20 cellular contexts compared by ENCODE assay signal in genomic region chr17:81277938-81278693, GRCh38. TPM values are rescaled to one million over a fixed set of nuclear protein-coding genes. Genes with fewer than 3 reads are reported as not detected.
DNase-seq lines count a peak whose midpoint lies in the region; ATAC-seq and TF ChIP-seq lines count a peak whose summit lies in the region.
"Had no signal": no experiment of that assay in that cellular context is flagged by ENCODE, and none has a peak within 500 bp of the region (broad histone marks: within the 10 kb centered on the region; RNA-seq: fewer than 3 reads in every experiment).

No MANE protein-coding gene starts in this region.

- no peak overlapping the region for H3K9ac ChIP-seq in neuronal stem cell (ENCODE audit: low read depth, low read length, poor library complexity)

- H3K36me3 ChIP-seq in heart right ventricle (peaks cover 0 to 98% (median 23%) of the 10 kb centered on the region in 9 donors), neuronal stem cell (replicated peaks in 1 of 2; ENCODE audit: control insufficient read depth in 2 of 2, insufficient read depth in 2 of 2, low read length in 2 of 2) (peaks cover 16 to 69% of the 10 kb centered on the region in 2 donors), vagina (peaks cover 0 to 61% of the 10 kb centered on the region in 2 donors)

- ATAC-seq in Right ventricle myocardium inferior = peak; percentile 81
- ATAC-seq in heart right ventricle = peak in 6 of 8 donors; percentile 27 to 84 (median 56)
- no peak for ATAC-seq in GM21723 (IDR thresholded peaks at IDR 0.05; ENCODE audit: unreplicated experiment)
- ATAC-seq: activated CD4-positive, alpha-beta T cell treated with anti-CD3 and anti-CD28 coated beads for 36 hours; activated T-cell treated with anti-CD3 and anti-CD28 coated beads, Interleukin-2, amount 50 U/mL, for 72 hours; natural killer cell treated with Interleukin-12 subunit alpha and Interleukin-12 subunit beta and Interleukin-15 and Interleukin-18, amount 100 ng/mL, for 72 hours; stimulated activated naive CD8-positive, alpha-beta T cell treated with anti-CD3 and anti-CD28 coated beads, Interleukin-15, amount 100 ng/mL, for 72 hours had no signal

- no peak overlapping the region for H3K18ac ChIP-seq in neuronal stem cell (ENCODE audit: low read length)

- TF ChIP-seq CTCF in heart right ventricle (IDR thresholded peaks at IDR 0.05) (no peak), vagina (IDR thresholded peaks at IDR 0.05) (no peak)

- TF ChIP-seq POLR2A in vagina (IDR thresholded peaks at IDR 0.05) = no peak

- H3K4me2 ChIP-seq in neuronal stem cell (ENCODE audit: insufficient read depth, low read length, poor library complexity, severe bottlenecking) = no peak overlapping the region

- no peak overlapping the region for H4K91ac ChIP-seq in neuronal stem cell (ENCODE audit: low read depth, low read length, poor library complexity)

- peak overlapping the region; percentile 26 for H2AK5ac ChIP-seq in neuronal stem cell (ENCODE audit: low read depth, low read length)

- H3K27ac ChIP-seq in heart right ventricle (peak overlapping the region in 7 of 10 donors; percentile 22 to 75 (median 54)), neuronal stem cell (replicated peaks; ENCODE audit: low read length) (no peak overlapping the region), vagina (peak overlapping the region; percentile 16)
- H3K27ac ChIP-seq: ascending aorta had no signal

- no peak overlapping the region for H2AFZ ChIP-seq in neuronal stem cell (ENCODE audit: low read length)

- no peak overlapping the region for H2BK120ac ChIP-seq in neuronal stem cell (ENCODE audit: low read depth, low read length)

- H3K27me3 ChIP-seq in heart right ventricle (no peaks in the 10 kb centered on the region), neuronal stem cell (ENCODE audit: control insufficient read depth in 3 of 3, insufficient read depth in 3 of 3, low read depth in 1 of 3, low read length in 3 of 3) (no peaks in the 10 kb centered on the region), vagina (no peaks in the 10 kb centered on the region)
- H3K27me3 ChIP-seq: ascending aorta, spleen had no signal

- peak overlapping the region; percentile 32 for H4K8ac ChIP-seq in neuronal stem cell (ENCODE audit: low read depth, low read length)

- no peak overlapping the region for H2BK15ac ChIP-seq in neuronal stem cell (ENCODE audit: low read length)

- intact Hi-C loops in Right ventricle myocardium inferior (cut with DNase I) (no loop called here), cardiac septum (cut with DNase I) (no loop called here), heart right ventricle (cut with DNase I) (no loop called here), vagina (cut with DNase I) (no loop called here)

- DNase-seq in Right ventricle myocardium inferior (ENCODE audit: missing footprints) (peak; percentile 83), cardiac septum (ENCODE audit: low spot score) (no peak), heart right ventricle (peak in 1 of 2 donors; percentile 58), neuronal stem cell (ENCODE audit: low spot score) (no peak), vagina (ENCODE audit: extremely low spot score in 2 of 2) (no peak), RPMI8226 (no peak), foreskin melanocyte (no peak)
- DNase-seq: activated CD4-positive, alpha-beta T cell treated with anti-CD3 and anti-CD28 coated beads for 36 hours; activated naive CD4-positive, alpha-beta T cell treated with anti-CD3 and anti-CD28 coated beads, Interleukin-2, amount 10 ng/mL, durations not matched to agents 7 days and 5 days; activated T-cell treated with anti-CD3 and anti-CD28 coated beads, Interleukin-2, amount 50 U/mL, for 72 hours; Caco-2; HCEC 1CT; mesendoderm; NCI-H524 treated with DMSO at 0.1 percent for 48 hours; spleen; stimulated activated CD4-positive, alpha-beta T cell treated with anti-CD3 and anti-CD28 coated beads, Interleukin-4, amount 100 ng/mL, for 4 hours; stimulated activated naive CD8-positive, alpha-beta T cell treated with anti-CD3 and anti-CD28 coated beads, Interleukin-15, amount 100 ng/mL, for 72 hours had no signal

- peak overlapping the region; percentile 33 for H3K14ac ChIP-seq in neuronal stem cell (ENCODE audit: low read length)

- peak overlapping the region; percentile 2 for H2BK12ac ChIP-seq in neuronal stem cell (ENCODE audit: low read length)

- peak overlapping the region; percentile 10 for H2BK5ac ChIP-seq in neuronal stem cell (ENCODE audit: low read length)

- H3K4me1 ChIP-seq in heart right ventricle (peaks cover 0 to 20% (median 12%) of the 10 kb centered on the region in 9 donors), neuronal stem cell (ENCODE audit: control insufficient read depth in 2 of 2, insufficient read depth in 1 of 2, low read depth in 1 of 2, low read length in 2 of 2) (peaks cover 0 to 1% of the 10 kb centered on the region in 2 donors), vagina (peaks cover 15% of the 10 kb centered on the region)
- H3K4me1 ChIP-seq: ascending aorta, Caco-2 had no signal

- no peak overlapping the region for H3K23ac ChIP-seq in neuronal stem cell (ENCODE audit: low read depth, low read length, poor library complexity)

- 76 to 85% methylated on average over 20 of the region's 20 CpGs for WGBS in heart right ventricle, 2 donors
- no CpG with 5 or more reads among the region's 20 CpGs for WGBS in neuronal stem cell (ENCODE audit: extremely low coverage in 2 of 2, insufficient read length in 2 of 2, insufficient replicate concordance in 1 of 2), 2 donors

- H3K4me3 ChIP-seq in heart right ventricle (peak overlapping the region in 6 of 10 donors; percentile 5 to 15 (median 12)), neuronal stem cell (ENCODE audit: low read length in 2 of 2) (no peak overlapping the region), vagina (peak overlapping the region; percentile 13 to 22)
- H3K4me3 ChIP-seq: ascending aorta, spleen had no signal

- no peaks in the 10 kb centered on the region for H3K9me3 ChIP-seq in heart right ventricle
- H3K9me3 ChIP-seq in neuronal stem cell (replicated peaks in 1 of 2; ENCODE audit: control insufficient read depth in 2 of 2, insufficient read depth in 1 of 2, low read depth in 1 of 2, low read length in 2 of 2) = peaks cover 0 to 2% of the 10 kb centered on the region in 2 donors
- no peaks in the 10 kb centered on the region for H3K9me3 ChIP-seq in vagina
- H3K9me3 ChIP-seq: ascending aorta, Caco-2, spleen had no signal

- H3K4ac ChIP-seq in neuronal stem cell (ENCODE audit: low read length) = no peak overlapping the region

- H3K79me1 ChIP-seq in neuronal stem cell (ENCODE audit: low read depth, low read length) = peaks cover 13% of the 10 kb centered on the region

RNA-seq across cellular contexts. Expression of gene SLC38A10, which starts 17.0 kb away (rescaled TPM):
- total RNA-seq in Right ventricle myocardium inferior = 44.6 TPM
- 36.0 TPM for total RNA-seq in cardiac septum
- total RNA-seq in heart right ventricle = 10 to 100 TPM; 27.8 to 50.0 (median 37.9) TPM
- 10 to 100 TPM; 56.0 to 56.2 TPM for polyA plus RNA-seq in heart right ventricle
- polyA plus RNA-seq in neuronal stem cell (2013, experiment 1 of 2) = 7.2 TPM
- 7.3 TPM for polyA plus RNA-seq in neuronal stem cell (2013, experiment 2 of 2)
- 67.5 TPM for total RNA-seq in vagina

RNA-seq across cellular contexts. Expression of gene NDUFAF8, which starts 39.0 kb away (rescaled TPM):
- total RNA-seq in Right ventricle myocardium inferior (58.0 TPM), cardiac septum (61.0 TPM), heart right ventricle (10 to 100 TPM; 49.6 to 74.8 (median 58.9) TPM), vagina (52.5 TPM)
- 10 to 100 TPM; 41.5 to 68.0 TPM for polyA plus RNA-seq in heart right ventricle
- polyA plus RNA-seq in neuronal stem cell (2013, experiment 1 of 2) = 79.2 TPM
- polyA plus RNA-seq in neuronal stem cell (2013, experiment 2 of 2) = 73.1 TPM

RNA-seq across cellular contexts. Expression of gene TEPSIN, which starts 39.3 kb away (rescaled TPM):
- total RNA-seq in Right ventricle myocardium inferior = 11.1 TPM
- 12.6 TPM for total RNA-seq in cardiac septum
- 10 to 100 TPM in 4 of 10 donors, 1 to 10 TPM in 6; 6.2 to 21.4 (median 9.2) TPM for total RNA-seq in heart right ventricle
- 10 to 100 TPM; 12.5 to 30.4 TPM for polyA plus RNA-seq in heart right ventricle
- 14.7 TPM for polyA plus RNA-seq in neuronal stem cell (2013, experiment 1 of 2)
- polyA plus RNA-seq in neuronal stem cell (2013, experiment 2 of 2) = 14.2 TPM
- 35.4 TPM for total RNA-seq in vagina

RNA-seq across cellular contexts. Expression of gene CEP131, which starts 55.4 kb away (rescaled TPM):
- 8.9 TPM for total RNA-seq in Right ventricle myocardium inferior
- total RNA-seq in cardiac septum = 6.8 TPM
- total RNA-seq in heart right ventricle = 10 to 100 TPM in 1 of 10 donors, 1 to 10 TPM in 9; 6.4 to 14.4 (median 7.6) TPM
- 10 to 100 TPM in 1 of 2 donors, 1 to 10 TPM in 1; 8.8 to 20.9 TPM for polyA plus RNA-seq in heart right ventricle
- 14.7 TPM for polyA plus RNA-seq in neuronal stem cell (2013, experiment 1 of 2)
- polyA plus RNA-seq in neuronal stem cell (2013, experiment 2 of 2) = 14.1 TPM
- 6.1 TPM for total RNA-seq in vagina

Comparison
In these comparisons a context has a peak if more than half of its experiments do, and no peak if none do; other contexts are left out.
1. H3K4me3 ChIP-seq: peak in heart right ventricle (6 of 10) and vagina (2 of 2); none in neuronal stem cell (0 of 2).